1 cellular context compared by ENCODE assay signal in the genomic region with DNA sequence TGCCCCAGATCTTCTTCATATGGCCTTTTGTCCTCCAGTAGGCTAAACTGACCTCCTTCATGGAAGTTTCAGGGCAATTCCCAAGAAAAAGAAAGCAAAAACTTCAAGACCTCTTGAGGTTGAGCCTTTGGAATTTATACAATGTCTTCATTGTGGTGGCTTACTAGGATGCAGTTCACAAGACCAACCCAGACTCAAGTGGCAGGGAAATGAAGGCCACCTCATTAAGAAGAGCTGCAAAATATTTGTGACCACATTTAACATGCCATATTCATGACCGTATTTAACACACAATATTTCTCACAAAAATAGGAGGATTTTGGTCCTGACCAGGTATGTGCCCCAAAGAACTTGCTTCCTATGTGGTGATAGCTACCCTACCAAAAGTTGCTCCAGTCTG.
TF ChIP-seq lines count a peak whose summit lies in the region.

No MANE protein-coding gene starts in this region.

TF ChIP-seq in HepG2, 621 proteins besides CTCF, POLR2A, EP300 and RAD21 (continued from another document):
- TF ChIP-seq, protein P1, sequence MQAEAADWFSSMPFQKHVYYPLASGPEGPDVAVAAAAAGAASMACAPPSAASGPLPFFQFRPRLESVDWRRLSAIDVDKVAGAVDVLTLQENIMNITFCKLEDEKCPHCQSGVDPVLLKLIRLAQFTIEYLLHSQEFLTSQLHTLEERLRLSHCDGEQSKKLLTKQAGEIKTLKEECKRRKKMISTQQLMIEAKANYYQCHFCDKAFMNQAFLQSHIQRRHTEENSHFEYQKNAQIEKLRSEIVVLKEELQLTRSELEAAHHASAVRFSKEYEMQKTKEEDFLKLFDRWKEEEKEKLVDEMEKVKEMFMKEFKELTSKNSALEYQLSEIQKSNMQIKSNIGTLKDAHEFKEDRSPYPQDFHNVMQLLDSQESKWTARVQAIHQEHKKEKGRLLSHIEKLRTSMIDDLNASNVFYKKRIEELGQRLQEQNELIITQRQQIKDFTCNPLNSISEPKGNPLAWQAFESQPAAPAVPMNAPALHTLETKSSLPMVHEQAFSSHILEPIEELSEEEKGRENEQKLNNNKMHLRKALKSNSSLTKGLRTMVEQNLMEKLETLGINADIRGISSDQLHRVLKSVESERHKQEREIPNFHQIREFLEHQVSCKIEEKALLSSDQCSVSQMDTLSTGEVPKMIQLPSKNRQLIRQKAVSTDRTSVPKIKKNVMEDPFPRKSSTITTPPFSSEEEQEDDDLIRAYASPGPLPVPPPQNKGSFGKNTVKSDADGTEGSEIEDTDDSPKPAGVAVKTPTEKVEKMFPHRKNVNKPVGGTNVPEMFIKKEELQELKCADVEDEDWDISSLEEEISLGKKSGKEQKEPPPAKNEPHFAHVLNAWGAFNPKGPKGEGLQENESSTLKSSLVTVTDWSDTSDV (CRISPR knock-in tag; IDR thresholded peaks at IDR 0.05): no peak
- TF ChIP-seq, protein P2, sequence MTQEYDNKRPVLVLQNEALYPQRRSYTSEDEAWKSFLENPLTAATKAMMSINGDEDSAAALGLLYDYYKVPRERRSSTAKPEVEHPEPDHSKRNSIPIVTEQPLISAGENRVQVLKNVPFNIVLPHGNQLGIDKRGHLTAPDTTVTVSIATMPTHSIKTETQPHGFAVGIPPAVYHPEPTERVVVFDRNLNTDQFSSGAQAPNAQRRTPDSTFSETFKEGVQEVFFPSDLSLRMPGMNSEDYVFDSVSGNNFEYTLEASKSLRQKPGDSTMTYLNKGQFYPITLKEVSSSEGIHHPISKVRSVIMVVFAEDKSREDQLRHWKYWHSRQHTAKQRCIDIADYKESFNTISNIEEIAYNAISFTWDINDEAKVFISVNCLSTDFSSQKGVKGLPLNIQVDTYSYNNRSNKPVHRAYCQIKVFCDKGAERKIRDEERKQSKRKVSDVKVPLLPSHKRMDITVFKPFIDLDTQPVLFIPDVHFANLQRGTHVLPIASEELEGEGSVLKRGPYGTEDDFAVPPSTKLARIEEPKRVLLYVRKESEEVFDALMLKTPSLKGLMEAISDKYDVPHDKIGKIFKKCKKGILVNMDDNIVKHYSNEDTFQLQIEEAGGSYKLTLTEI (CRISPR knock-in tag; conservative IDR thresholded peaks at IDR 0.05): no peak
- TF ChIP-seq HES4 (CRISPR knock-in tag; IDR thresholded peaks at IDR 0.05; ENCODE audit: borderline replicate concordance) (no peak), SMC3 (IDR thresholded peaks at IDR 0.05; ENCODE audit: low read length) (no peak), ZNF10 (CRISPR knock-in tag; IDR thresholded peaks at IDR 0.05; ENCODE audit: borderline replicate concordance, low read depth) (no peak), DNMT1 (CRISPR knock-in tag; IDR thresholded peaks at IDR 0.05) (no peak), ZNF891 (CRISPR knock-in tag; IDR thresholded peaks at IDR 0.05) (no peak), ZKSCAN8 (CRISPR knock-in tag; IDR thresholded peaks at IDR 0.05; ENCODE audit: borderline replicate concordance) (no peak), ZSCAN12 (CRISPR knock-in tag; IDR thresholded peaks at IDR 0.05) (no peak)
- TF ChIP-seq, protein P3, sequence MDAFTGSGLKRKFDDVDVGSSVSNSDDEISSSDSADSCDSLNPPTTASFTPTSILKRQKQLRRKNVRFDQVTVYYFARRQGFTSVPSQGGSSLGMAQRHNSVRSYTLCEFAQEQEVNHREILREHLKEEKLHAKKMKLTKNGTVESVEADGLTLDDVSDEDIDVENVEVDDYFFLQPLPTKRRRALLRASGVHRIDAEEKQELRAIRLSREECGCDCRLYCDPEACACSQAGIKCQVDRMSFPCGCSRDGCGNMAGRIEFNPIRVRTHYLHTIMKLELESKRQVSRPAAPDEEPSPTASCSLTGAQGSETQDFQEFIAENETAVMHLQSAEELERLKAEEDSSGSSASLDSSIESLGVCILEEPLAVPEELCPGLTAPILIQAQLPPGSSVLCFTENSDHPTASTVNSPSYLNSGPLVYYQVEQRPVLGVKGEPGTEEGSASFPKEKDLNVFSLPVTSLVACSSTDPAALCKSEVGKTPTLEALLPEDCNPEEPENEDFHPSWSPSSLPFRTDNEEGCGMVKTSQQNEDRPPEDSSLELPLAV (CRISPR knock-in tag; conservative IDR thresholded peaks at IDR 0.05; ENCODE audit: low read depth): no peak
- TF ChIP-seq, protein P4, sequence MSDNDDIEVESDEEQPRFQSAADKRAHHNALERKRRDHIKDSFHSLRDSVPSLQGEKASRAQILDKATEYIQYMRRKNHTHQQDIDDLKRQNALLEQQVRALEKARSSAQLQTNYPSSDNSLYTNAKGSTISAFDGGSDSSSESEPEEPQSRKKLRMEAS (IDR thresholded peaks at IDR 0.05): no peak
- TF ChIP-seq, protein P5, sequence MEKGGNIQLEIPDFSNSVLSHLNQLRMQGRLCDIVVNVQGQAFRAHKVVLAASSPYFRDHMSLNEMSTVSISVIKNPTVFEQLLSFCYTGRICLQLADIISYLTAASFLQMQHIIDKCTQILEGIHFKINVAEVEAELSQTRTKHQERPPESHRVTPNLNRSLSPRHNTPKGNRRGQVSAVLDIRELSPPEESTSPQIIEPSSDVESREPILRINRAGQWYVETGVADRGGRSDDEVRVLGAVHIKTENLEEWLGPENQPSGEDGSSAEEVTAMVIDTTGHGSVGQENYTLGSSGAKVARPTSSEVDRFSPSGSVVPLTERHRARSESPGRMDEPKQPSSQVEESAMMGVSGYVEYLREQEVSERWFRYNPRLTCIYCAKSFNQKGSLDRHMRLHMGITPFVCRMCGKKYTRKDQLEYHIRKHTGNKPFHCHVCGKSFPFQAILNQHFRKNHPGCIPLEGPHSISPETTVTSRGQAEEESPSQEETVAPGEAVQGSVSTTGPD (CRISPR knock-in tag; IDR thresholded peaks at IDR 0.05): no peak
